Comparison of ENCODE assay signal across 2 cellular contexts in genomic region chr3:141776885-141777284, GRCh38.
TF ChIP-seq lines count a peak whose summit lies in the region.

No MANE protein-coding gene starts in this region.

TF ChIP-seq in GM23338, 12 proteins besides CTCF, POLR2A, EP300 and RAD21:
- no peak for TF ChIP-seq EZH2phosphoT487 (IDR thresholded peaks at IDR 0.05; ENCODE audit: unreplicated experiment)
- TF ChIP-seq CREB1 (CRISPR knock-in tag; IDR thresholded peaks at IDR 0.05; ENCODE audit: low read depth) = no peak
- TF ChIP-seq ZNF114 (CRISPR knock-in tag; IDR thresholded peaks at IDR 0.05) = no peak
- no peak for TF ChIP-seq ZNF462 (CRISPR knock-in tag; IDR thresholded peaks at IDR 0.05)
- TF ChIP-seq POLR2AphosphoS5 (IDR thresholded peaks at IDR 0.05; ENCODE audit: low read depth) = no peak
- TF ChIP-seq ETS1 (IDR thresholded peaks at IDR 0.05) = no peak
- TF ChIP-seq ZNF331 (CRISPR knock-in tag; IDR thresholded peaks at IDR 0.05; ENCODE audit: low read depth) = no peak
- TF ChIP-seq EZH2 (IDR thresholded peaks at IDR 0.05; ENCODE audit: low read depth, unreplicated experiment) = no peak
- TF ChIP-seq NANOG (IDR thresholded peaks at IDR 0.05; ENCODE audit: borderline replicate concordance) = no peak
- no peak for TF ChIP-seq STAT1 (IDR thresholded peaks at IDR 0.05; ENCODE audit: unreplicated experiment)
- TF ChIP-seq, protein P1, sequence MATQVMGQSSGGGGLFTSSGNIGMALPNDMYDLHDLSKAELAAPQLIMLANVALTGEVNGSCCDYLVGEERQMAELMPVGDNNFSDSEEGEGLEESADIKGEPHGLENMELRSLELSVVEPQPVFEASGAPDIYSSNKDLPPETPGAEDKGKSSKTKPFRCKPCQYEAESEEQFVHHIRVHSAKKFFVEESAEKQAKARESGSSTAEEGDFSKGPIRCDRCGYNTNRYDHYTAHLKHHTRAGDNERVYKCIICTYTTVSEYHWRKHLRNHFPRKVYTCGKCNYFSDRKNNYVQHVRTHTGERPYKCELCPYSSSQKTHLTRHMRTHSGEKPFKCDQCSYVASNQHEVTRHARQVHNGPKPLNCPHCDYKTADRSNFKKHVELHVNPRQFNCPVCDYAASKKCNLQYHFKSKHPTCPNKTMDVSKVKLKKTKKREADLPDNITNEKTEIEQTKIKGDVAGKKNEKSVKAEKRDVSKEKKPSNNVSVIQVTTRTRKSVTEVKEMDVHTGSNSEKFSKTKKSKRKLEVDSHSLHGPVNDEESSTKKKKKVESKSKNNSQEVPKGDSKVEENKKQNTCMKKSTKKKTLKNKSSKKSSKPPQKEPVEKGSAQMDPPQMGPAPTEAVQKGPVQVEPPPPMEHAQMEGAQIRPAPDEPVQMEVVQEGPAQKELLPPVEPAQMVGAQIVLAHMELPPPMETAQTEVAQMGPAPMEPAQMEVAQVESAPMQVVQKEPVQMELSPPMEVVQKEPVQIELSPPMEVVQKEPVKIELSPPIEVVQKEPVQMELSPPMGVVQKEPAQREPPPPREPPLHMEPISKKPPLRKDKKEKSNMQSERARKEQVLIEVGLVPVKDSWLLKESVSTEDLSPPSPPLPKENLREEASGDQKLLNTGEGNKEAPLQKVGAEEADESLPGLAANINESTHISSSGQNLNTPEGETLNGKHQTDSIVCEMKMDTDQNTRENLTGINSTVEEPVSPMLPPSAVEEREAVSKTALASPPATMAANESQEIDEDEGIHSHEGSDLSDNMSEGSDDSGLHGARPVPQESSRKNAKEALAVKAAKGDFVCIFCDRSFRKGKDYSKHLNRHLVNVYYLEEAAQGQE (IDR thresholded peaks at IDR 0.05; ENCODE audit: unreplicated experiment) = no peak
- no peak for TF ChIP-seq JUNB (IDR thresholded peaks at IDR 0.05; ENCODE audit: unreplicated experiment)

TF ChIP-seq in K562, 482 proteins besides CTCF, POLR2A, EP300 and RAD21:
- TF ChIP-seq CXXC5 (CRISPR knock-in tag; IDR thresholded peaks at IDR 0.05) = no peak
- no peak for TF ChIP-seq CEBPG (CRISPR knock-in tag; IDR thresholded peaks at IDR 0.05)
- TF ChIP-seq CEBPG (tag; conservative IDR thresholded peaks at IDR 0.05 in 1 of 2, IDR thresholded peaks at IDR 0.05 in 1 of 2) = no peak
- TF ChIP-seq HBP1 (CRISPR knock-in tag; IDR thresholded peaks at IDR 0.05) = no peak
- no peak for TF ChIP-seq JUND (IDR thresholded peaks at IDR 0.05; ENCODE audit: borderline replicate concordance, low read depth, low read length)
- TF ChIP-seq JUND (tag; IDR thresholded peaks at IDR 0.05; ENCODE audit: borderline replicate concordance, low read depth, low read length) = no peak
- no peak for TF ChIP-seq SLC30A9 (CRISPR knock-in tag; IDR thresholded peaks at IDR 0.05)
- TF ChIP-seq E2F5 (CRISPR knock-in tag; IDR thresholded peaks at IDR 0.05) = no peak
- TF ChIP-seq HCFC1 (IDR thresholded peaks at IDR 0.05; ENCODE audit: low read depth, low read length) = no peak
- TF ChIP-seq, protein P2, sequence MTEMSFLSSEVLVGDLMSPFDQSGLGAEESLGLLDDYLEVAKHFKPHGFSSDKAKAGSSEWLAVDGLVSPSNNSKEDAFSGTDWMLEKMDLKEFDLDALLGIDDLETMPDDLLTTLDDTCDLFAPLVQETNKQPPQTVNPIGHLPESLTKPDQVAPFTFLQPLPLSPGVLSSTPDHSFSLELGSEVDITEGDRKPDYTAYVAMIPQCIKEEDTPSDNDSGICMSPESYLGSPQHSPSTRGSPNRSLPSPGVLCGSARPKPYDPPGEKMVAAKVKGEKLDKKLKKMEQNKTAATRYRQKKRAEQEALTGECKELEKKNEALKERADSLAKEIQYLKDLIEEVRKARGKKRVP (CRISPR knock-in tag; IDR thresholded peaks at IDR 0.05) = no peak
- no peak for TF ChIP-seq ETV1 (tag; conservative IDR thresholded peaks at IDR 0.05; ENCODE audit: low read depth)
- TF ChIP-seq MYBL2 (IDR thresholded peaks at IDR 0.05; ENCODE audit: low read depth) = no peak
- no peak for TF ChIP-seq MYBL2 (CRISPR knock-in tag; IDR thresholded peaks at IDR 0.05; ENCODE audit: borderline replicate concordance)
